In the genomic region with DNA sequence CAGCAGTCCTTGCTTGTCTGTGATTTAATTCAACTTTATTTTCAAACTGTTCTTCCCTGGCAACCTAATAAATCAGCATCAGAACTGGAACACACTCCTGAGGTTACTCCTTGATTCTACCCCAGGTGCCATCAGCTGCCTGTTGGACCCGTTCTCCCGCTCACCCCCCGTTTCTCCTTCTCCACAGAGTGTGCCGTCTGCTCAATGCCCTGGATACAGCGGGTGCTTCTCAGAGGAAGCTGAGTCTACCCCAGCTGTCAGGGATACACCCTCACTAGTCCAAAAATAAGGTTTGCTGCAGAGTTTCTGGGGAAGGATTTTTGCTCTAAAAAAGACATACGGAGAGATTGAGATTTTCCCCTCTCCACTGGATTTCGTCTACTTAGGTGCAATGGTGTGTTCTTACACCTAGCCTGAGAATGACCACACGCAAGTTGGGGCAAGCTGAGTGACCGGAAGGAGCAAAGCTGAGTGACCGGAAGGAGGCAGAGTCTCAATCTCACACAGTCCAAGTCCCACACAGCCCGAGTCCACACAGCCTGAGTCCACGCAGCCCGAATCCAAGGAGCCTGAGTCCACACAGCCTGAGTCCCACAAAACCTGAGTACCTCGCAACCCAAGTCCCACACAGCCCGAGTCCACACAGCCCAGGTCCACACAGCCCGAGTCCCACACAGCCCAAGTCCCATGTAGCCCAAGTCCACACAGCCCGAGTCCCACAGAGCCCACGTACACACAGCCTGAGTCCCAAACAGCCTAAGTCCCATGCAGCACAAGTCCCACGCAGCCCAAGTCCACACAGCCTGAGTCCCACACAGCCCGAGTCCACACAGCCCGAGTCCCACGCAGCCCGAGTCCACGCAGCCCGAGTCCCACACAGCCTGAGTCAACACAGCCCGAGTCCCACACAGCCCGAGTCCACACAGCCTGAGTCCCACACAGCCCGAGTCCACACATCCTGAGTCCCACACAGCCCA, we compare ENCODE assay signal across 26 cellular contexts. TPM values are rescaled to one million over a fixed set of nuclear protein-coding genes. Genes with fewer than 3 reads are reported as not detected.
DNase-seq lines count a peak whose midpoint lies in the region; FAIRE-seq and TF ChIP-seq lines count a peak whose summit lies in the region.
"Had no signal": no experiment of that assay in that cellular context is flagged by ENCODE, and none has a peak within 500 bp of the region (broad histone marks: within the 10 kb centered on the region; RNA-seq: fewer than 3 reads in every experiment).

No MANE protein-coding gene starts in this region.

- TF ChIP-seq EP300 in sigmoid colon (IDR thresholded peaks at IDR 0.05) = no peak

- H3K9me3 ChIP-seq in sigmoid colon = no peaks in the 10 kb centered on the region
- H3K9me3 ChIP-seq in CD4-positive, alpha-beta memory T cell (ENCODE audit: control insufficient read depth in 1 of 2, low read length in 2 of 2) = no peaks in the 10 kb centered on the region
- H3K9me3 ChIP-seq: MG63, thyroid gland had no signal

- H3K4me3 ChIP-seq in coronary artery (peak overlapping the region; percentile 29), sigmoid colon (no peak overlapping the region)
- H3K4me3 ChIP-seq in CD4-positive, alpha-beta memory T cell (ENCODE audit: low read length in 2 of 2) = no peak overlapping the region
- H3K4me3 ChIP-seq: hepatocyte, MG63, thyroid gland had no signal

- FAIRE-seq in GM12892 (lab: Jason Lieb, UNC) = no peak
- FAIRE-seq: islet of Langerhans had no signal

- H3K4me1 ChIP-seq in sigmoid colon = no peaks in the 10 kb centered on the region
- no peaks in the 10 kb centered on the region for H3K4me1 ChIP-seq in CD4-positive, alpha-beta memory T cell (ENCODE audit: insufficient read depth, low read length)
- H3K4me1 ChIP-seq: thyroid gland had no signal

- DNase-seq in NCI-H1092 treated with DMSO at 0.1 percent for 48 hours (lab: John Stamatoyannopoulos, UW) (peak; percentile 92), coronary artery (ENCODE audit: low spot score) (no peak), mesenteric fat pad (ENCODE audit: low spot score) (peak; percentile 28), sigmoid colon (peak; percentile 47), GM12892 (ENCODE audit: insufficient read length) (no peak), NCI-H2081 treated with DMSO at 0.1 percent for 48 hours (lab: John Stamatoyannopoulos, UW) (no peak)
- no peak for DNase-seq in CD4-positive, alpha-beta memory T cell
- DNase-seq in activated T-helper 2 cell treated with anti-CD3 and anti-CD28 coated beads, Interferon-gamma antibody, Interleukin-2, Interleukin-4, amounts not matched to agents 10 μg/mL and 5 μg/mL and 100 μg/mL, durations not matched to agents 14 hours and 24 hours and 36 hours (ENCODE audit: low spot score) = no peak
- DNase-seq: activated CD4-positive, alpha-beta T cell treated with anti-CD3 and anti-CD28 coated beads, Interleukin-2, amount 10 ng/mL, durations not matched to agents 7 days and 5 days; AML-193; amniotic stem cell; central memory CD4-positive, alpha-beta T cell; COR-L47; effector memory CD4-positive, alpha-beta T cell; mammary epithelial cell; MG63; naive thymus-derived CD8-positive, alpha-beta T cell; NCI-H1694 treated with DMSO at 0.1 percent for 48 hours; retina; thyroid gland had no signal

- TF ChIP-seq POLR2A in sigmoid colon (IDR thresholded peaks at IDR 0.05) (no peak), GM12892 (IDR thresholded peaks at IDR 0.05; ENCODE audit: low read depth, low read length) (no peak)

- CTCF ChIA-PET in CD4-positive, alpha-beta memory T cell (lab: Charles Lee; ENCODE audit: partially characterized antibody) = no interaction called here

- no peaks in the 10 kb centered on the region for H3K36me3 Mint-ChIP-seq in CD4-positive, alpha-beta memory T cell
- H3K36me3 Mint-ChIP-seq in activated T-helper 2 cell treated with anti-CD3 and anti-CD28 coated beads, Interferon-gamma antibody, Interleukin-2, Interleukin-4, amounts not matched to agents 10 μg/mL and 5 μg/mL and 100 μg/mL, durations not matched to agents 14 hours and 24 hours and 36 hours (ENCODE audit: low read depth) = no peaks in the 10 kb centered on the region
- H3K36me3 Mint-ChIP-seq: IgD-negative memory B cell; naive thymus-derived CD8-positive, alpha-beta T cell; stimulated activated memory B cell treated with anti-CD40 and anti-IgM and Interleukin-4, amounts not matched to agents 10 μg/mL and 1 μg/mL and 100 μg/mL, for 72 hours had no signal

- H3K27ac Mint-ChIP-seq in CD4-positive, alpha-beta memory T cell = no peak overlapping the region
- H3K27ac Mint-ChIP-seq in activated T-helper 2 cell treated with anti-CD3 and anti-CD28 coated beads, Interferon-gamma antibody, Interleukin-2, Interleukin-4, amounts not matched to agents 10 μg/mL and 5 μg/mL and 100 μg/mL, durations not matched to agents 14 hours and 24 hours and 36 hours = no peak overlapping the region
- H3K27ac Mint-ChIP-seq: activated CD4-positive, alpha-beta T cell treated with anti-CD3 and anti-CD28 coated beads, Interleukin-2, amount 10 ng/mL, durations not matched to agents 7 days and 5 days; stimulated activated memory B cell treated with anti-CD40 and anti-IgM and Interleukin-4, amounts not matched to agents 10 μg/mL and 1 μg/mL and 100 μg/mL, for 72 hours had no signal

- H3K4me1 Mint-ChIP-seq in CD4-positive, alpha-beta memory T cell = no peaks in the 10 kb centered on the region
- H3K4me1 Mint-ChIP-seq in activated T-helper 2 cell treated with anti-CD3 and anti-CD28 coated beads, Interferon-gamma antibody, Interleukin-2, Interleukin-4, amounts not matched to agents 10 μg/mL and 5 μg/mL and 100 μg/mL, durations not matched to agents 14 hours and 24 hours and 36 hours (ENCODE audit: low read depth) = no peaks in the 10 kb centered on the region
- H3K4me1 Mint-ChIP-seq: activated CD4-positive, alpha-beta T cell treated with anti-CD3 and anti-CD28 coated beads, Interleukin-2, amount 10 ng/mL, durations not matched to agents 7 days and 5 days; IgD-negative memory B cell; naive thymus-derived CD8-positive, alpha-beta T cell; stimulated activated memory B cell treated with anti-CD40 and anti-IgM and Interleukin-4, amounts not matched to agents 10 μg/mL and 1 μg/mL and 100 μg/mL, for 72 hours had no signal

- TF ChIP-seq CTCF in coronary artery (IDR thresholded peaks at IDR 0.05) (no peak), sigmoid colon (IDR thresholded peaks at IDR 0.05) (no peak)

- H3K9me3 Mint-ChIP-seq in CD4-positive, alpha-beta memory T cell = peaks cover 0 to 7% (median 0%) of the 10 kb centered on the region in 8 donors
- peaks cover 21% of the 10 kb centered on the region for H3K9me3 Mint-ChIP-seq in activated T-helper 2 cell treated with anti-CD3 and anti-CD28 coated beads, Interferon-gamma antibody, Interleukin-2, Interleukin-4, amounts not matched to agents 10 μg/mL and 5 μg/mL and 100 μg/mL, durations not matched to agents 14 hours and 24 hours and 36 hours

- POLR2A ChIA-PET in CD4-positive, alpha-beta memory T cell (lab: Charles Lee; ENCODE audit: partially characterized antibody) = no interaction called here

- no peaks in the 10 kb centered on the region for H3K36me3 ChIP-seq in sigmoid colon
- H3K36me3 ChIP-seq in CD4-positive, alpha-beta memory T cell (ENCODE audit: insufficient read depth, low read length) = no peaks in the 10 kb centered on the region
- H3K36me3 ChIP-seq: MG63, thyroid gland had no signal

- H3K27me3 ChIP-seq in sigmoid colon = no peaks in the 10 kb centered on the region
- no peaks in the 10 kb centered on the region for H3K27me3 ChIP-seq in CD4-positive, alpha-beta memory T cell (ENCODE audit: insufficient read depth, low read length)
- H3K27me3 ChIP-seq: hepatocyte, MG63, thyroid gland had no signal

- H3K4me3 Mint-ChIP-seq in CD4-positive, alpha-beta memory T cell = no peak overlapping the region
- no peak overlapping the region for H3K4me3 Mint-ChIP-seq in activated T-helper 2 cell treated with anti-CD3 and anti-CD28 coated beads, Interferon-gamma antibody, Interleukin-2, Interleukin-4, amounts not matched to agents 10 μg/mL and 5 μg/mL and 100 μg/mL, durations not matched to agents 14 hours and 24 hours and 36 hours (ENCODE audit: low read depth)
- H3K4me3 Mint-ChIP-seq: activated CD4-positive, alpha-beta T cell treated with anti-CD3 and anti-CD28 coated beads, Interleukin-2, amount 10 ng/mL, durations not matched to agents 7 days and 5 days; IgD-negative memory B cell; naive thymus-derived CD8-positive, alpha-beta T cell; stimulated activated memory B cell treated with anti-CD40 and anti-IgM and Interleukin-4, amounts not matched to agents 10 μg/mL and 1 μg/mL and 100 μg/mL, for 72 hours had no signal

- intact Hi-C loops in sigmoid colon (cut with DNase I) = loop anchor here (10.0 kb wide), 2 partner anchors 257 to 1147 kb away; no protein-coding TSS in a partner anchor
- intact Hi-C loops in CD4-positive, alpha-beta memory T cell (cut with micrococcal nuclease) = no loop called here
- intact Hi-C loops in activated T-helper 2 cell treated with anti-CD3 and anti-CD28 coated beads, Interferon-gamma antibody, Interleukin-2, Interleukin-4, amounts not matched to agents 10 μg/mL and 5 μg/mL and 100 μg/mL, durations not matched to agents 14 hours and 24 hours and 36 hours (cut with micrococcal nuclease) = no loop called here

- H3K27me3 Mint-ChIP-seq in CD4-positive, alpha-beta memory T cell = no peaks in the 10 kb centered on the region
- no peaks in the 10 kb centered on the region for H3K27me3 Mint-ChIP-seq in activated T-helper 2 cell treated with anti-CD3 and anti-CD28 coated beads, Interferon-gamma antibody, Interleukin-2, Interleukin-4, amounts not matched to agents 10 μg/mL and 5 μg/mL and 100 μg/mL, durations not matched to agents 14 hours and 24 hours and 36 hours (ENCODE audit: low read depth)
- H3K27me3 Mint-ChIP-seq: activated CD4-positive, alpha-beta T cell treated with anti-CD3 and anti-CD28 coated beads, Interleukin-2, amount 10 ng/mL, durations not matched to agents 7 days and 5 days; IgD-negative memory B cell; naive thymus-derived CD8-positive, alpha-beta T cell; stimulated activated memory B cell treated with anti-CD40 and anti-IgM and Interleukin-4, amounts not matched to agents 10 μg/mL and 1 μg/mL and 100 μg/mL, for 72 hours had no signal

- H3K27ac ChIP-seq in coronary artery (no peak overlapping the region), sigmoid colon (peak overlapping the region in 2 of 4 donors; percentile 32)
- H3K27ac ChIP-seq in CD4-positive, alpha-beta memory T cell (ENCODE audit: low read depth, low read length) = no peak overlapping the region
- H3K27ac ChIP-seq: hepatocyte, HL-60, thyroid gland had no signal

- WGBS in sigmoid colon, 2 donors = 89 to 93% methylated on average over 28 of the region's 28 CpGs

RNA-seq across cellular contexts. Expression of gene DACT2, which starts 58.6 kb away (rescaled TPM):
- total RNA-seq in mesenteric fat pad (0.48 TPM), sigmoid colon (1 to 10 TPM in 1 of 4 donors, under 1 TPM in 3; 0.16 to 1.1 (median 0.52) TPM)
- under 1 TPM; 0.23 to 0.92 (median 0.60) TPM for polyA plus RNA-seq in sigmoid colon
- total RNA-seq in CD4-positive, alpha-beta memory T cell = not detected
- polyA plus RNA-seq in CD4-positive, alpha-beta memory T cell = not detected
- polyA plus RNA-seq in GM12892 (2012; ENCODE audit: missing spikeins) = not detected
- total RNA-seq in activated T-helper 2 cell treated with anti-CD3 and anti-CD28 coated beads, Interferon-gamma antibody, Interleukin-2, Interleukin-4, amounts not matched to agents 10 μg/mL and 5 μg/mL and 100 μg/mL, durations not matched to agents 14 hours and 24 hours and 36 hours = 0.80 and 0.87 TPM in 2 replicates
- total RNA-seq: fibroblast of lung; naive thymus-derived CD8-positive, alpha-beta T cell had no signal
- polyA plus RNA-seq: fibroblast of lung; IgD-negative memory B cell; mammary epithelial cell; naive thymus-derived CD8-positive, alpha-beta T cell had no signal

Comparison
In these comparisons a context has a peak if more than half of its experiments do, and no peak if none do; other contexts are left out.
1. DNase-seq: peak in NCI-H1092 treated with DMSO at 0.1 percent for 48 hours (single experiment), mesenteric fat pad (single experiment) and sigmoid colon (single experiment); none in coronary artery (single experiment), CD4-positive, alpha-beta memory T cell (0 of 5), GM12892 (single experiment), activated T-helper 2 cell treated with anti-CD3 and anti-CD28 coated beads, Interferon-gamma antibody, Interleukin-2, Interleukin-4, amounts not matched to agents 10 μg/mL and 5 μg/mL and 100 μg/mL, durations not matched to agents 14 hours and 24 hours and 36 hours (single experiment) and NCI-H2081 treated with DMSO at 0.1 percent for 48 hours (single experiment).